Comparison of ENCODE assay signal across 28 cellular contexts in genomic region chr10:63337455-63338251, GRCh38.
"Had no signal": no experiment of that assay in that cellular context is flagged by ENCODE, and none has a peak within 500 bp of the region (broad histone marks: within the 10 kb centered on the region; RNA-seq: fewer than 3 reads in every experiment).

No MANE protein-coding gene starts in this region.

- H3K9me3 ChIP-seq: colonic mucosa, esophagus muscularis mucosa, heart right ventricle, left lung, ovary, psoas muscle, spleen, testis, tibial artery had no signal

- H3K4me1 ChIP-seq: colonic mucosa, esophagus muscularis mucosa, left lung, psoas muscle, spleen, testis, tibial artery had no signal

- H3K27ac ChIP-seq: colonic mucosa, esophagus muscularis mucosa, heart right ventricle, left lung, ovary, psoas muscle, skin epidermis, spleen, testis, tibial artery had no signal

- H3K4me1 Mint-ChIP-seq: nephron progenitor cell had no signal

- H3K27ac Mint-ChIP-seq: dendritic cell treated with granulocyte-macrophage colony-stimulating factor and Interleukin-4, amounts not matched to agents 40 ng/mL and 50 ng/mL, for 4 days; naive thymus-derived CD8-positive, alpha-beta T cell; nephron progenitor cell; stimulated activated memory B cell treated with anti-CD40 and anti-IgM and Interleukin-4, amounts not matched to agents 10 μg/mL and 1 μg/mL and 100 μg/mL, for 72 hours; type B pancreatic cell had no signal

- H3K4me3 ChIP-seq: colonic mucosa, esophagus muscularis mucosa, heart right ventricle, left lung, ovary, psoas muscle, skin epidermis, spleen, testis, tibial artery had no signal

- H3K9me3 Mint-ChIP-seq: dendritic cell treated with granulocyte-macrophage colony-stimulating factor and Interleukin-4, amounts not matched to agents 40 ng/mL and 50 ng/mL, for 4 days; naive thymus-derived CD8-positive, alpha-beta T cell; nephron progenitor cell; stimulated activated memory B cell treated with anti-CD40 and anti-IgM and Interleukin-4, amounts not matched to agents 10 μg/mL and 1 μg/mL and 100 μg/mL, for 72 hours; type B pancreatic cell had no signal

- H3K4me3 Mint-ChIP-seq: dendritic cell treated with granulocyte-macrophage colony-stimulating factor and Interleukin-4, amounts not matched to agents 40 ng/mL and 50 ng/mL, for 4 days; naive thymus-derived CD8-positive, alpha-beta T cell; nephron progenitor cell; stimulated activated memory B cell treated with anti-CD40 and anti-IgM and Interleukin-4, amounts not matched to agents 10 μg/mL and 1 μg/mL and 100 μg/mL, for 72 hours; type B pancreatic cell had no signal

- H3K27me3 ChIP-seq: colonic mucosa, esophagus muscularis mucosa, heart right ventricle, left lung, ovary, spleen, testis, tibial artery had no signal

- DNase-seq: colonic mucosa; effector CD8-positive, alpha-beta T cell; foreskin melanocyte; glutamatergic neuron; heart right ventricle; hippocampal formation; left cardiac atrium; left lung; mesendoderm; midbrain; naive thymus-derived CD8-positive, alpha-beta T cell; nephron progenitor cell; nucleus accumbens; ovary; posterior cingulate gyrus; psoas muscle; right cardiac atrium; spleen; stimulated activated CD4-positive, alpha-beta T cell treated with anti-CD3 and anti-CD28 coated beads, Interleukin-4, amount 100 ng/mL, for 4 hours; stimulated activated naive CD8-positive, alpha-beta T cell treated with anti-CD3 and anti-CD28 coated beads, Interleukin-15, Interleukin-2, amounts not matched to agents 100 U/mL and 50 U/mL, for 24 hours; substantia nigra; testis; tibial artery had no signal

- H3K36me3 ChIP-seq: colonic mucosa, esophagus muscularis mucosa, heart right ventricle, left lung, ovary, spleen, tibial artery had no signal

- ATAC-seq: heart right ventricle; left cardiac atrium; left lung; naive thymus-derived CD8-positive, alpha-beta T cell; psoas muscle; right cardiac atrium; stimulated activated memory B cell treated with anti-CD40 and anti-IgM and Interleukin-4, amounts not matched to agents 10 μg/mL and 1 μg/mL and 100 μg/mL, for 72 hours; stimulated activated naive CD8-positive, alpha-beta T cell treated with anti-CD3 and anti-CD28 coated beads, Interleukin-15, Interleukin-2, amounts not matched to agents 100 U/mL and 50 U/mL, for 24 hours had no signal

- H3K27me3 Mint-ChIP-seq: dendritic cell treated with granulocyte-macrophage colony-stimulating factor and Interleukin-4, amounts not matched to agents 40 ng/mL and 50 ng/mL, for 4 days; naive thymus-derived CD8-positive, alpha-beta T cell; stimulated activated memory B cell treated with anti-CD40 and anti-IgM and Interleukin-4, amounts not matched to agents 10 μg/mL and 1 μg/mL and 100 μg/mL, for 72 hours; type B pancreatic cell had no signal
